ENCODE assay signal across 13 cellular contexts in the genomic region with DNA sequence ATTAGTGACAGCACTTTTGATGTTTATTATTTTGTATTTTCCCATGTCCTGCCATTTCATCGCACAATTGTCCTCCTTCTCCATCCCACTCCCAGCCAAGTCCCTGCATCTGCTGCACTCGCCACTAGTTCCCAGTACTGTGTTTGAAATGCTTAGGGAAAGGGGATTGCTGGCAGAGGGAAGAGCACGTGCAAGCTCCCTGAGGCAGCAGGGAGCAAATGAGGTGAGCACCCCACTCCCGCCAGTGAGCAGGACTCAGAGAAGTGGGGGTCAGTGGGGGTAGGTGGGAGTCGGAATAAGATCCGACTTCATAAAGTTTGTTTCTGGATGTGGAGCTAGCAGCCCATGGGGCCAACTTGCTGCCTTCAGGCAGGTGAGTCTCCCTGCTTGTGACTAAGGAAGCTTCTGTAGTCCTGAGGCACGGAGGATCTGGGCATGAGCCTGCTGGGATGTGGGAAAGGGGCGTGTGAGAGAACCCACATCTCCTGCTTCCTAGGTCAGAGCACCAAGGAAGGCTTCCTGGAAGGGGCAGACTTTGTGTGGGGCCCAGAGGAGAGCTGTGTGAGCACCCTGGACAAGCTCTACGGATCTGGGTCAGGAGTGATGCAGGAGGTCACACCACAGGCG.
DNase-seq lines count a peak whose midpoint lies in the region; ATAC-seq, FAIRE-seq and TF ChIP-seq lines count a peak whose summit lies in the region.
"Had no signal": no experiment of that assay in that cellular context is flagged by ENCODE, and none has a peak within 500 bp of the region (broad histone marks: within the 10 kb centered on the region; RNA-seq: fewer than 3 reads in every experiment).

No MANE protein-coding gene starts in this region.

- H3K27ac Mint-ChIP-seq in T-helper 17 cell = peak overlapping the region; percentile 83
- H3K27ac Mint-ChIP-seq in stimulated activated naive B cell treated with anti-CD40 and anti-IgM and Interleukin-4, amounts not matched to agents 10 μg/mL and 1 μg/mL and 100 μg/mL, for 72 hours = peak overlapping the region; percentile 65
- H3K27ac Mint-ChIP-seq: activated T-cell treated with anti-CD3 and anti-CD28 coated beads, Interleukin-2, amount 50 U/mL, for 72 hours; natural killer cell had no signal

- H3K4me1 Mint-ChIP-seq in T-helper 17 cell = peaks cover 8% of the 10 kb centered on the region
- peaks cover 20 to 28% of the 10 kb centered on the region in 2 donors for H3K4me1 Mint-ChIP-seq in stimulated activated naive B cell treated with anti-CD40 and anti-IgM and Interleukin-4, amounts not matched to agents 10 μg/mL and 1 μg/mL and 100 μg/mL, for 72 hours

- no peaks in the 10 kb centered on the region for H3K36me3 Mint-ChIP-seq in T-helper 17 cell (ENCODE audit: low read depth)
- no peaks in the 10 kb centered on the region for H3K36me3 Mint-ChIP-seq in stimulated activated naive B cell treated with anti-CD40 and anti-IgM and Interleukin-4, amounts not matched to agents 10 μg/mL and 1 μg/mL and 100 μg/mL, for 72 hours
- H3K36me3 Mint-ChIP-seq: natural killer cell had no signal

- no peak for FAIRE-seq in keratinocyte (lab: Jason Lieb, UNC)
- FAIRE-seq: A549, small intestine had no signal

- peak; percentile 20 for DNase-seq in DMS53 (lab: John Stamatoyannopoulos, UW)
- no peak for DNase-seq in DMS53 treated with DMSO at 0.1 percent for 48 hours (lab: John Stamatoyannopoulos, UW; ENCODE audit: unreplicated experiment)
- DNase-seq in T-helper 17 cell = no peak
- DNase-seq in keratinocyte (ENCODE audit: low read depth, low spot score) = no peak
- no peak for DNase-seq in stimulated activated naive B cell treated with anti-CD40 and anti-IgM and Interleukin-4, amounts not matched to agents 10 μg/mL and 1 μg/mL and 100 μg/mL, for 72 hours
- no peak for DNase-seq in HCEC 1CT
- DNase-seq in occipital lobe (lab: John Stamatoyannopoulos, UW) = no peak
- DNase-seq: natural killer cell, small intestine had no signal

- H3K36me3 ChIP-seq in keratinocyte (ENCODE audit: control insufficient read depth in 2 of 2, extremely low read depth in 1 of 2, insufficient read depth in 2 of 2, low read length in 2 of 2) = no peaks in the 10 kb centered on the region
- H3K36me3 ChIP-seq: suprapubic skin had no signal

- H3K4me3 ChIP-seq in keratinocyte (ENCODE audit: control insufficient read depth in 2 of 3, extremely low read depth in 1 of 3, insufficient read depth in 2 of 3, low read depth in 1 of 3, low read length in 3 of 3) = peak overlapping the region in 1 of 3 experiments; percentile 10
- H3K4me3 ChIP-seq: A549, suprapubic skin had no signal

- no peaks in the 10 kb centered on the region for H3K79me2 ChIP-seq in keratinocyte (ENCODE audit: control insufficient read depth, insufficient read depth, low read length)

- ATAC-seq in T-helper 17 cell = no peak
- no peak for ATAC-seq in stimulated activated naive B cell treated with anti-CD40 and anti-IgM and Interleukin-4, amounts not matched to agents 10 μg/mL and 1 μg/mL and 100 μg/mL, for 72 hours (replicated peaks)
- ATAC-seq in HG02981 (IDR thresholded peaks at IDR 0.05; ENCODE audit: unreplicated experiment) = no peak

- peaks cover 13% of the 10 kb centered on the region for H3K27me3 Mint-ChIP-seq in T-helper 17 cell
- peaks cover 24 to 63% of the 10 kb centered on the region in 2 donors for H3K27me3 Mint-ChIP-seq in stimulated activated naive B cell treated with anti-CD40 and anti-IgM and Interleukin-4, amounts not matched to agents 10 μg/mL and 1 μg/mL and 100 μg/mL, for 72 hours

- no peak overlapping the region for H3K4me3 Mint-ChIP-seq in T-helper 17 cell
- H3K4me3 Mint-ChIP-seq in stimulated activated naive B cell treated with anti-CD40 and anti-IgM and Interleukin-4, amounts not matched to agents 10 μg/mL and 1 μg/mL and 100 μg/mL, for 72 hours = no peak overlapping the region
- H3K4me3 Mint-ChIP-seq: natural killer cell had no signal

- H2AFZ ChIP-seq in keratinocyte (ENCODE audit: control insufficient read depth, low read length) = no peak overlapping the region

- TF ChIP-seq CTCF in keratinocyte (optimal IDR thresholded peaks at IDR 0.05 in 1 of 3, IDR thresholded peaks at IDR 0.05 in 1 of 3, conservative IDR thresholded peaks at IDR 0.05 in 1 of 3; ENCODE audit: extremely low read depth in 1 of 3, insufficient read depth in 2 of 3, low read length in 3 of 3) = no peak

- H3K9me3 ChIP-seq in T-helper 17 cell (ENCODE audit: control insufficient read depth, low read length, poor library complexity, severe bottlenecking) = no peaks in the 10 kb centered on the region
- H3K9me3 ChIP-seq in keratinocyte (ENCODE audit: control insufficient read depth, low read depth, low read length) = no peaks in the 10 kb centered on the region
- H3K9me3 ChIP-seq: A549, suprapubic skin had no signal

- peaks cover 11% of the 10 kb centered on the region for H3K27me3 ChIP-seq in keratinocyte (ENCODE audit: control insufficient read depth, extremely low read depth, insufficient read depth, low read length)
- H3K27me3 ChIP-seq: suprapubic skin had no signal

- H3K4me2 ChIP-seq in keratinocyte (ENCODE audit: control insufficient read depth, extremely low read depth, insufficient read depth, low read depth, low read length) = peak overlapping the region; percentile 79
- H3K4me2 ChIP-seq: A549 had no signal

- H3K27ac ChIP-seq in keratinocyte (ENCODE audit: control insufficient read depth, insufficient read depth, low read length) = peak overlapping the region; percentile 96
- H3K27ac ChIP-seq: A549 had no signal

- H3K9me3 Mint-ChIP-seq in stimulated activated naive B cell treated with anti-CD40 and anti-IgM and Interleukin-4, amounts not matched to agents 10 μg/mL and 1 μg/mL and 100 μg/mL, for 72 hours = no peaks in the 10 kb centered on the region
- H3K9me3 Mint-ChIP-seq: activated T-cell treated with anti-CD3 and anti-CD28 coated beads, Interleukin-2, amount 50 U/mL, for 72 hours; natural killer cell had no signal

- peaks cover 56% of the 10 kb centered on the region for H3K4me1 ChIP-seq in keratinocyte (ENCODE audit: control insufficient read depth, extremely low read depth, insufficient read depth, low read length)

- dilution Hi-C loops in keratinocyte (cut with MboI; ENCODE audit: extremely low pct_ligation_motif_present, low sequenced_read_pairs) = no loop called here

- no peaks in the 10 kb centered on the region for H4K20me1 ChIP-seq in keratinocyte (ENCODE audit: control insufficient read depth, extremely low read depth, insufficient read depth, low read length)

- H3K9me1 ChIP-seq in keratinocyte (ENCODE audit: control insufficient read depth, extremely low read depth, insufficient read depth, low read length) = no peaks in the 10 kb centered on the region

- H3K9ac ChIP-seq in keratinocyte (ENCODE audit: control insufficient read depth, extremely low read depth, insufficient read depth, low read length) = peak overlapping the region; percentile 76
